ENCODE assay signal across 14 cellular contexts in the genomic region with DNA sequence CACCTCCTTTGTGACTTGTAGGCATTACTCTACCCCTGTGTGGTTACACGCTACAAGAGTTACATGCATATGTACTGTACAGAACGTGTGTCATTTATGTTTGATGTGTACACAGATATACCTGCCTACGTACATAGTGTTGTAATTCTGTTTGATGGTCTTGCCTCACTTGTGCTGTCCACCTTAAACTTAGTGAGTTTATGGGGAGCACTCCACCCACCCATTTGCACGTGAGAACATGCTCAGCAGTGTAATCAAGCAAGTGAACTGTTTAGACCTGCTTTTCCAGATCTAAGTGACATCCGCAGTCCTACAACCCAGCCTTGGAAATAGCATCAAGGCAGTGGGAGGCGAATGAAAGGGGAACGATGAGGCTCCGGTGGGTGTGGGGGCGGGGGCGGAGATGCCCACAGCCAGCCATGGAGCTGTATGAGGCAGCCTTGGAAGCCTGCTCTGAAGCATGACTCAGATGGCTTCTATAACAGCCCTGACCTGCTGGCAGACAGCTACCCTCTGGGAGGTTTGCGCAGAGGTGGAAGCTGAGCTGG. TPM values are rescaled to one million over a fixed set of nuclear protein-coding genes. Genes with fewer than 3 reads are reported as not detected.
DNase-seq lines count a peak whose midpoint lies in the region; ATAC-seq and TF ChIP-seq lines count a peak whose summit lies in the region.
"Had no signal": no experiment of that assay in that cellular context is flagged by ENCODE, and none has a peak within 500 bp of the region (broad histone marks: within the 10 kb centered on the region; RNA-seq: fewer than 3 reads in every experiment).

No MANE protein-coding gene starts in this region.

- DNase-seq in ELR (ENCODE audit: low read depth) (peak; percentile 72), SK-N-SH (no peak), fibroblast of lung (ENCODE audit: low read depth in 2 of 2) (peak; percentile 65 to 88), putamen (ENCODE audit: low spot score) (peak; percentile 76), NOMO-1 (lab: John Stamatoyannopoulos, UW; ENCODE audit: unreplicated experiment in 2 of 2) (no peak), DMS53 (lab: John Stamatoyannopoulos, UW) (no peak), NOMO-1 treated with dmso at 0.1 percent for 144 hours (lab: John Stamatoyannopoulos, UW; ENCODE audit: unreplicated experiment) (no peak)
- DNase-seq: Calu3, colonic mucosa, left colon, NCI-H2081 treated with DMSO at 0.1 percent for 48 hours, right cardiac atrium had no signal

- TF ChIP-seq EP300 in SK-N-SH (IDR thresholded peaks at IDR 0.05; ENCODE audit: borderline replicate concordance in 1 of 2, low read depth in 1 of 2, low read length in 1 of 2), result no peak

- H3K4me1 ChIP-seq in SK-N-SH (ENCODE audit: control insufficient read depth in 1 of 2, insufficient read depth in 2 of 2, low read depth in 1 of 2, low read length in 1 of 2) (peaks cover 4 to 10% of the 10 kb centered on the region in 2 experiments; a peak in 3 of 4 replicates), fibroblast of lung (ENCODE audit: control insufficient read depth, extremely low read depth, insufficient read depth, low read length) (peaks cover 4% of the 10 kb centered on the region)
- H3K4me1 ChIP-seq: colonic mucosa, HAP-1 had no signal

- H3K9ac ChIP-seq in SK-N-SH (no peak overlapping the region), fibroblast of lung (ENCODE audit: insufficient read depth, low read length) (no peak overlapping the region)

- 69% methylated on average over 11 of the region's 11 CpGs for WGBS in SK-N-SH (ENCODE audit: low lambda C conversion rate)

- TF ChIP-seq CTCF in SK-N-SH (IDR thresholded peaks at IDR 0.05), result no peak
- TF ChIP-seq CTCF in fibroblast of lung (conservative IDR thresholded peaks at IDR 0.05 in 1 of 2, IDR thresholded peaks at IDR 0.05 in 1 of 2; ENCODE audit: low read depth in 1 of 2, low read length in 2 of 2), result no peak

- ATAC-seq in GM21786 (IDR thresholded peaks at IDR 0.05; ENCODE audit: unreplicated experiment), result no peak
- ATAC-seq: left colon had no signal

- H3F3A ChIP-seq in SK-N-SH (replicated peaks; ENCODE audit: insufficient read depth), result peaks cover 14% of the 10 kb centered on the region

- CTCF ChIA-PET in SK-N-SH (lab: Yijun Ruan, JAX), result interaction anchor here (0.6 to 0.7 kb wide), 2 partner anchors 51 to 1009 kb away, joined by 3 read pairs; no protein-coding TSS in a partner anchor

- no peak for TF ChIP-seq RAD21 in SK-N-SH (IDR thresholded peaks at IDR 0.05; ENCODE audit: low read length)

- POLR2A ChIA-PET in SK-N-SH (lab: Yijun Ruan, JAX), result no interaction called here

- H3K79me2 ChIP-seq in SK-N-SH (ENCODE audit: insufficient read depth) (peaks cover 5% of the 10 kb centered on the region; the same call in 1 of the 2 replicates), fibroblast of lung (ENCODE audit: control insufficient read depth, insufficient read depth, low read length) (no peaks in the 10 kb centered on the region)

- no peaks in the 10 kb centered on the region for H3K9me2 ChIP-seq in SK-N-SH

- H3K4me3 ChIP-seq in SK-N-SH (ENCODE audit: low read depth in 2 of 2, low read length in 1 of 2) (no peak overlapping the region), fibroblast of lung (replicated peaks in 1 of 4; ENCODE audit: control extremely low read depth in 1 of 4, insufficient read depth in 1 of 4, low read depth in 3 of 4, low read length in 4 of 4) (no peak overlapping the region)
- H3K4me3 ChIP-seq: colonic mucosa, HAP-1 had no signal

- no peak overlapping the region for H2AFZ ChIP-seq in SK-N-SH (ENCODE audit: low read depth)
- no peak overlapping the region for H2AFZ ChIP-seq in fibroblast of lung (ENCODE audit: low read length)

- no peaks in the 10 kb centered on the region for H4K20me1 ChIP-seq in SK-N-SH (ENCODE audit: insufficient read depth)
- H4K20me1 ChIP-seq in fibroblast of lung (ENCODE audit: control insufficient read depth, extremely low read depth, insufficient read depth, low read length), result no peaks in the 10 kb centered on the region

- H3K36me3 ChIP-seq in SK-N-SH (replicated peaks in 1 of 2; ENCODE audit: control insufficient read depth in 1 of 2, insufficient read depth in 2 of 2, low read length in 1 of 2) (no peaks in the 10 kb centered on the region), fibroblast of lung (ENCODE audit: control insufficient read depth, insufficient read depth, low read length) (no peaks in the 10 kb centered on the region)
- H3K36me3 ChIP-seq: colonic mucosa had no signal

- H3K4me2 ChIP-seq in SK-N-SH, result peak overlapping the region; percentile 66
- H3K4me2 ChIP-seq in fibroblast of lung (ENCODE audit: extremely low read depth, insufficient read depth, low read length), result peak overlapping the region; percentile 25

- H3K9me3 ChIP-seq in SK-N-SH, result no peaks in the 10 kb centered on the region
- H3K9me3 ChIP-seq in fibroblast of lung (ENCODE audit: control insufficient read depth, insufficient read depth, low read depth, low read length), result no peaks in the 10 kb centered on the region
- H3K9me3 ChIP-seq: colonic mucosa, HAP-1 had no signal

- no peaks in the 10 kb centered on the region for H3K27me3 ChIP-seq in SK-N-SH (ENCODE audit: insufficient read depth)
- H3K27me3 ChIP-seq in fibroblast of lung (ENCODE audit: control insufficient read depth, insufficient read depth, low read length), result no peaks in the 10 kb centered on the region
- H3K27me3 ChIP-seq: colonic mucosa had no signal

- H3K27ac ChIP-seq in SK-N-SH (ENCODE audit: low read depth in 2 of 2, low read length in 1 of 2) (peak overlapping the region in 1 of 2 experiments; percentile 40; a peak in 1 of 4 replicates), fibroblast of lung (ENCODE audit: insufficient read depth, low read length) (no peak overlapping the region)
- H3K27ac ChIP-seq: colonic mucosa had no signal

TF ChIP-seq in SK-N-SH, 30 proteins besides CTCF, POLR2A, EP300 and RAD21:
- TF ChIP-seq, protein P1, sequence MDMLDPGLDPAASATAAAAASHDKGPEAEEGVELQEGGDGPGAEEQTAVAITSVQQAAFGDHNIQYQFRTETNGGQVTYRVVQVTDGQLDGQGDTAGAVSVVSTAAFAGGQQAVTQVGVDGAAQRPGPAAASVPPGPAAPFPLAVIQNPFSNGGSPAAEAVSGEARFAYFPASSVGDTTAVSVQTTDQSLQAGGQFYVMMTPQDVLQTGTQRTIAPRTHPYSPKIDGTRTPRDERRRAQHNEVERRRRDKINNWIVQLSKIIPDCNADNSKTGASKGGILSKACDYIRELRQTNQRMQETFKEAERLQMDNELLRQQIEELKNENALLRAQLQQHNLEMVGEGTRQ (IDR thresholded peaks at IDR 0.05; ENCODE audit: borderline replicate concordance, low read depth, low read length), result no peak
- TF ChIP-seq FOSL2 (IDR thresholded peaks at IDR 0.05; ENCODE audit: borderline replicate concordance, low read depth) (peak; percentile 35; the same call in 1 of the 2 replicates), TEAD4 (IDR thresholded peaks at IDR 0.05; ENCODE audit: borderline replicate concordance, insufficient read depth) (no peak), SIN3A (IDR thresholded peaks at IDR 0.05; ENCODE audit: borderline replicate concordance, low read depth, low read length) (no peak), MEF2A (IDR thresholded peaks at IDR 0.05; ENCODE audit: borderline replicate concordance, low read depth) (no peak), TAF1 (IDR thresholded peaks at IDR 0.05; ENCODE audit: borderline replicate concordance, low read depth, low read length) (no peak)
- TF ChIP-seq, protein P2, sequence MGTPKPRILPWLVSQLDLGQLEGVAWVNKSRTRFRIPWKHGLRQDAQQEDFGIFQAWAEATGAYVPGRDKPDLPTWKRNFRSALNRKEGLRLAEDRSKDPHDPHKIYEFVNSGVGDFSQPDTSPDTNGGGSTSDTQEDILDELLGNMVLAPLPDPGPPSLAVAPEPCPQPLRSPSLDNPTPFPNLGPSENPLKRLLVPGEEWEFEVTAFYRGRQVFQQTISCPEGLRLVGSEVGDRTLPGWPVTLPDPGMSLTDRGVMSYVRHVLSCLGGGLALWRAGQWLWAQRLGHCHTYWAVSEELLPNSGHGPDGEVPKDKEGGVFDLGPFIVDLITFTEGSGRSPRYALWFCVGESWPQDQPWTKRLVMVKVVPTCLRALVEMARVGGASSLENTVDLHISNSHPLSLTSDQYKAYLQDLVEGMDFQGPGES (IDR thresholded peaks at IDR 0.05; ENCODE audit: low read depth, low read length), result no peak

RNA-seq across cellular contexts. Expression of gene SUFU, which starts 52.1 kb away (rescaled TPM):
- polyA plus RNA-seq in SK-N-SH (2012; rRNA removed) (4.6 and 5.7 TPM in 2 replicates), fibroblast of lung (5.6 and 8.2 TPM in 2 replicates)
- 3.7 and 5.7 TPM in 2 replicates for polyA plus RNA-seq in SK-N-SH (2012; cell fraction: cytosol; rRNA removed)
- 6.2 and 8.9 TPM in 2 replicates for polyA plus RNA-seq in SK-N-SH (2012; cell fraction: nucleus; rRNA removed)
- 2.6 and 4.3 TPM in 2 replicates for total RNA-seq in fibroblast of lung
- polyA plus RNA-seq in fibroblast of lung (2012), result 8.9 and 11.5 TPM in 2 replicates
- 22.2 and 55.5 TPM in 2 replicates for polyA minus RNA-seq in fibroblast of lung (ENCODE audit: low replicate concordance)

RNA-seq across cellular contexts. Expression of gene ACTR1A, which starts 53.3 kb away (rescaled TPM):
- polyA plus RNA-seq in SK-N-SH (2012; rRNA removed) (106 and 117 TPM in 2 replicates), fibroblast of lung (125 and 155 TPM in 2 replicates)
- polyA plus RNA-seq in SK-N-SH (2012; cell fraction: cytosol; rRNA removed), result 75.0 and 94.7 TPM in 2 replicates
- 108 and 123 TPM in 2 replicates for polyA plus RNA-seq in SK-N-SH (2012; cell fraction: nucleus; rRNA removed)
- 94.8 and 128 TPM in 2 replicates for total RNA-seq in fibroblast of lung
- 126 and 161 TPM in 2 replicates for polyA plus RNA-seq in fibroblast of lung (2012)
- polyA minus RNA-seq in fibroblast of lung (ENCODE audit: low replicate concordance), result 267 and 301 TPM in 2 replicates

Comparison
In these comparisons a context has a peak if more than half of its experiments do, and no peak if none do; other contexts are left out.
1. DNase-seq: peak in ELR (single experiment), fibroblast of lung (2 of 2) and putamen (single experiment); none in SK-N-SH (single experiment), NOMO-1 (0 of 2), DMS53 (single experiment) and NOMO-1 treated with dmso at 0.1 percent for 144 hours (single experiment).